1 cellular context compared by ENCODE assay signal in genomic region chr4:87044511-87045369, GRCh38.
TF ChIP-seq lines count a peak whose summit lies in the region.

No MANE protein-coding gene starts in this region.

TF ChIP-seq in GM23338, 12 proteins besides CTCF, POLR2A, EP300 and RAD21 (continued from another document):
- TF ChIP-seq ZNF462 (CRISPR knock-in tag; IDR thresholded peaks at IDR 0.05) (no peak), CREB1 (CRISPR knock-in tag; IDR thresholded peaks at IDR 0.05; ENCODE audit: low read depth) (no peak), EZH2phosphoT487 (IDR thresholded peaks at IDR 0.05; ENCODE audit: unreplicated experiment) (no peak), STAT1 (IDR thresholded peaks at IDR 0.05; ENCODE audit: unreplicated experiment) (no peak)
